Comparison of ENCODE assay signal across 27 cellular contexts in genomic region chr3:8984081-8984480, GRCh38. TPM values are rescaled to one million over a fixed set of nuclear protein-coding genes. Genes with fewer than 3 reads are reported as not detected.
DNase-seq lines count a peak whose midpoint lies in the region; ATAC-seq, FAIRE-seq and TF ChIP-seq lines count a peak whose summit lies in the region.
"Had no signal": no experiment of that assay in that cellular context is flagged by ENCODE, and none has a peak within 500 bp of the region (broad histone marks: within the 10 kb centered on the region; RNA-seq: fewer than 3 reads in every experiment).

No MANE protein-coding gene starts in this region.

- H3K4me1 ChIP-seq in HepG2 (ENCODE audit: insufficient read depth, low read length): peaks cover 47% of the 10 kb centered on the region
- H3K4me1 ChIP-seq in right lobe of liver: peaks cover 0 to 21% (median 0%) of the 10 kb centered on the region in 4 donors
- H3K4me1 ChIP-seq in vagina: no peaks in the 10 kb centered on the region
- H3K4me1 ChIP-seq: BE2C, HAP-1 had no signal

- H3K79me2 ChIP-seq in HepG2 (ENCODE audit: insufficient read depth, low read length): no peaks in the 10 kb centered on the region

- no peak overlapping the region for H3K4me3 Mint-ChIP-seq in dendritic cell treated with granulocyte-macrophage colony-stimulating factor and Interleukin-4, amounts not matched to agents 40 ng/mL and 50 ng/mL, for 4 days
- H3K4me3 Mint-ChIP-seq in progenitor cell of endocrine pancreas (ENCODE audit: low read depth): no peak overlapping the region
- H3K4me3 Mint-ChIP-seq in activated CD4-positive, alpha-beta T cell treated with anti-CD3 and anti-CD28 coated beads, Interleukin-2, amount 10 ng/mL, durations not matched to agents 24 days and 14 days: no peak overlapping the region
- H3K4me3 Mint-ChIP-seq: CD14-positive monocyte; CD4-positive, alpha-beta T cell; CD8-positive, alpha-beta memory T cell; HFFc6 had no signal

- no peak for FAIRE-seq in HepG2 (lab: Jason Lieb, UNC)
- FAIRE-seq: A204.1, D721Med, GM12878, GM19239, H54 had no signal

- peak overlapping the region; percentile 7 for H3K27ac Mint-ChIP-seq in dendritic cell treated with granulocyte-macrophage colony-stimulating factor and Interleukin-4, amounts not matched to agents 40 ng/mL and 50 ng/mL, for 4 days
- peak overlapping the region; percentile 78 for H3K27ac Mint-ChIP-seq in progenitor cell of endocrine pancreas
- no peak overlapping the region for H3K27ac Mint-ChIP-seq in activated CD4-positive, alpha-beta T cell treated with anti-CD3 and anti-CD28 coated beads, Interleukin-2, amount 10 ng/mL, durations not matched to agents 24 days and 14 days
- H3K27ac Mint-ChIP-seq: CD4-positive, alpha-beta T cell; HFFc6 had no signal

- TF ChIP-seq EP300 in HepG2 (IDR thresholded peaks at IDR 0.05; ENCODE audit: low read depth in 2 of 2, low read length in 2 of 2): no peak
- no peak for TF ChIP-seq EP300 in HepG2 (CRISPR knock-in tag; IDR thresholded peaks at IDR 0.05; ENCODE audit: borderline replicate concordance)

- no peak overlapping the region for H3K4me2 ChIP-seq in HepG2 (ENCODE audit: low read depth, low read length)

- peaks cover 35% of the 10 kb centered on the region for H3K4me1 Mint-ChIP-seq in dendritic cell treated with granulocyte-macrophage colony-stimulating factor and Interleukin-4, amounts not matched to agents 40 ng/mL and 50 ng/mL, for 4 days (ENCODE audit: low read depth)
- H3K4me1 Mint-ChIP-seq in progenitor cell of endocrine pancreas (ENCODE audit: low read depth): peaks cover 10% of the 10 kb centered on the region
- H3K4me1 Mint-ChIP-seq in activated CD4-positive, alpha-beta T cell treated with anti-CD3 and anti-CD28 coated beads, Interleukin-2, amount 10 ng/mL, durations not matched to agents 24 days and 14 days: peaks cover 6% of the 10 kb centered on the region

- peaks cover 6% of the 10 kb centered on the region for H3K9me3 Mint-ChIP-seq in dendritic cell treated with granulocyte-macrophage colony-stimulating factor and Interleukin-4, amounts not matched to agents 40 ng/mL and 50 ng/mL, for 4 days
- no peaks in the 10 kb centered on the region for H3K9me3 Mint-ChIP-seq in progenitor cell of endocrine pancreas (ENCODE audit: low read depth)
- H3K9me3 Mint-ChIP-seq in activated CD4-positive, alpha-beta T cell treated with anti-CD3 and anti-CD28 coated beads, Interleukin-2, amount 10 ng/mL, durations not matched to agents 24 days and 14 days: no peaks in the 10 kb centered on the region
- H3K9me3 Mint-ChIP-seq: CD4-positive, alpha-beta T cell had no signal

- TF ChIP-seq CTCF in HepG2 (CRISPR knock-in tag; IDR thresholded peaks at IDR 0.05) (no peak), right lobe of liver (IDR thresholded peaks at IDR 0.05) (no peak), progenitor cell of endocrine pancreas (IDR thresholded peaks at IDR 0.05; ENCODE audit: unreplicated experiment) (no peak), vagina (IDR thresholded peaks at IDR 0.05) (no peak)

- POLR2A ChIA-PET in HepG2 (lab: Yijun Ruan, JAX): no interaction called here

- in situ Hi-C loops in HepG2 (cut with HindIII; ENCODE audit: extremely low pct_ligation_motif_present, low pct_unique_long_range_greater_than_20kb): no loop called here

- intact Hi-C loops in HepG2 (cut with micrococcal nuclease; ENCODE audit: unreplicated experiment): no loop called here
- intact Hi-C loops in right lobe of liver (cut with DNase I): no loop called here
- intact Hi-C loops in dendritic cell treated with granulocyte-macrophage colony-stimulating factor and Interleukin-4, amounts not matched to agents 40 ng/mL and 50 ng/mL, for 4 days (cut with micrococcal nuclease): no loop called here
- intact Hi-C loops in vagina (cut with DNase I): no loop called here
- intact Hi-C loops in activated CD4-positive, alpha-beta T cell treated with anti-CD3 and anti-CD28 coated beads, Interleukin-2, amount 10 ng/mL, durations not matched to agents 24 days and 14 days (cut with micrococcal nuclease): no loop called here

- DNase-seq in HepG2 (ENCODE audit: low spot score) (no peak), right lobe of liver (no peak), progenitor cell of endocrine pancreas (ENCODE audit: low spot score, unreplicated experiment) (no peak), vagina (ENCODE audit: extremely low spot score in 2 of 2) (peak; percentile 49 to 54), NCI-H1417 treated with DMSO at 0.1 percent for 48 hours (lab: John Stamatoyannopoulos, UW) (no peak)
- no peak for DNase-seq in activated CD4-positive, alpha-beta T cell treated with anti-CD3 and anti-CD28 coated beads, Interleukin-2, amount 10 ng/mL, durations not matched to agents 24 days and 14 days
- DNase-seq: AML-193; BE2C; CD4-positive, alpha-beta T cell; CD8-positive, alpha-beta memory T cell; DMS 273 treated with DMSO at 0.1 percent for 48 hours; DMS79; EL; GDM1; GOT3; HFFc6 had no signal

- H4K20me1 ChIP-seq in HepG2 (ENCODE audit: insufficient read depth, low read length): no peaks in the 10 kb centered on the region
- H4K20me1 ChIP-seq: BLaER1 treated with 17β-estradiol and CSF1 and Interleukin-3, amounts not matched to agents 10 nM and 100 nM had no signal

- TF ChIP-seq POLR2A in HepG2 (IDR thresholded peaks at IDR 0.05; ENCODE audit: insufficient read depth in 1 of 2, low read depth in 2 of 2, low read length in 2 of 2) (no peak), right lobe of liver (IDR thresholded peaks at IDR 0.05) (no peak), vagina (IDR thresholded peaks at IDR 0.05) (no peak)

- ATAC-seq in HepG2 (no peak), right lobe of liver (no peak), GM21360 (IDR thresholded peaks at IDR 0.05; ENCODE audit: unreplicated experiment) (no peak)
- ATAC-seq: GM12878 had no signal

- peaks cover 8% of the 10 kb centered on the region for H3K27me3 Mint-ChIP-seq in dendritic cell treated with granulocyte-macrophage colony-stimulating factor and Interleukin-4, amounts not matched to agents 40 ng/mL and 50 ng/mL, for 4 days
- H3K27me3 Mint-ChIP-seq in progenitor cell of endocrine pancreas: peaks cover 16% of the 10 kb centered on the region
- peaks cover 12% of the 10 kb centered on the region for H3K27me3 Mint-ChIP-seq in activated CD4-positive, alpha-beta T cell treated with anti-CD3 and anti-CD28 coated beads, Interleukin-2, amount 10 ng/mL, durations not matched to agents 24 days and 14 days

- CTCF ChIA-PET in HepG2 (lab: Yijun Ruan, JAX; ENCODE audit: low intra/inter-chr PET ratio, low total read pairs): no interaction called here

- WGBS in HepG2 (ENCODE audit: low lambda C conversion rate): 64% methylated on average over 6 of the region's 6 CpGs
- WGBS in right lobe of liver (ENCODE audit: insufficient coverage, low coverage, low lambda C conversion rate, missing lambda C conversion rate): 87% methylated on average over 6 of the region's 6 CpGs

- no peaks in the 10 kb centered on the region for H3K36me3 Mint-ChIP-seq in dendritic cell treated with granulocyte-macrophage colony-stimulating factor and Interleukin-4, amounts not matched to agents 40 ng/mL and 50 ng/mL, for 4 days (ENCODE audit: low read depth)
- no peaks in the 10 kb centered on the region for H3K36me3 Mint-ChIP-seq in progenitor cell of endocrine pancreas (ENCODE audit: insufficient read depth)
- no peaks in the 10 kb centered on the region for H3K36me3 Mint-ChIP-seq in activated CD4-positive, alpha-beta T cell treated with anti-CD3 and anti-CD28 coated beads, Interleukin-2, amount 10 ng/mL, durations not matched to agents 24 days and 14 days (ENCODE audit: low read depth)
- H3K36me3 Mint-ChIP-seq: CD14-positive monocyte had no signal

- H3K9me3 ChIP-seq in HepG2 (ENCODE audit: low read length): peaks cover 9% of the 10 kb centered on the region
- no peaks in the 10 kb centered on the region for H3K9me3 ChIP-seq in right lobe of liver
- no peaks in the 10 kb centered on the region for H3K9me3 ChIP-seq in vagina
- H3K9me3 ChIP-seq: BE2C, HAP-1 had no signal

- no TSS peak for BruUV-seq in HepG2 (replicated peaks; lab: Mats Ljungman, UMichigan)

- H3K36me3 ChIP-seq in HepG2 (replicated peaks in 1 of 2; ENCODE audit: control insufficient read depth in 1 of 2, insufficient read depth in 2 of 2, low read length in 2 of 2) (no peaks in the 10 kb centered on the region), right lobe of liver (no peaks in the 10 kb centered on the region), vagina (no peaks in the 10 kb centered on the region)
- H3K36me3 ChIP-seq: BE2C, HAP-1 had no signal

- TF ChIP-seq RAD21 in HepG2 (CRISPR knock-in tag; IDR thresholded peaks at IDR 0.05): no peak

- H3K27ac ChIP-seq in HepG2 (ENCODE audit: extremely low read length, insufficient read depth, low read length) (no peak overlapping the region), right lobe of liver (no peak overlapping the region), vagina (no peak overlapping the region)
- H3K27ac ChIP-seq: 22Rv1 had no signal

- H3K4me3 ChIP-seq in HepG2 (replicated peaks in 1 of 3; ENCODE audit: insufficient read depth in 1 of 3, low read depth in 2 of 3, low read length in 3 of 3) (no peak overlapping the region), right lobe of liver (no peak overlapping the region), vagina (no peak overlapping the region)
- H3K4me3 ChIP-seq: BLaER1 treated with 17β-estradiol and CSF1 and Interleukin-3, amounts not matched to agents 10 nM and 100 nM; GM12878; HAP-1 had no signal

- H2AFZ ChIP-seq in HepG2 (ENCODE audit: low read length): no peak overlapping the region

- H3K9ac ChIP-seq in HepG2 (ENCODE audit: insufficient read depth, low read depth, low read length): no peak overlapping the region
- H3K9ac ChIP-seq: BLaER1 treated with 17β-estradiol and CSF1 and Interleukin-3, amounts not matched to agents 10 nM and 100 nM had no signal

- peaks cover 0 to 6% of the 10 kb centered on the region in 2 experiments; a peak in 1 of 5 replicates for H3K27me3 ChIP-seq in HepG2 (ENCODE audit: control insufficient read depth in 1 of 2, insufficient read depth in 2 of 2, low read length in 2 of 2)
- no peaks in the 10 kb centered on the region for H3K27me3 ChIP-seq in right lobe of liver
- no peaks in the 10 kb centered on the region for H3K27me3 ChIP-seq in vagina
- H3K27me3 ChIP-seq: BE2C; BLaER1 treated with 17β-estradiol and CSF1 and Interleukin-3, amounts not matched to agents 10 nM and 100 nM had no signal

RNA-seq across cellular contexts. Expression of gene RAD18, which starts 20.8 kb away (rescaled TPM):
- total RNA-seq in HepG2 (2016; rRNA removed; fragmentation: Illumina TruSeq; extraction: Trizol): 20.7 and 26.5 TPM in 2 replicates
- 18.0 and 20.8 TPM in 2 replicates for total RNA-seq in HepG2 (2016; cell fraction: cytosol; rRNA removed; fragmentation: Illumina TruSeq; extraction: Trizol; ENCODE audit: low read depth)
- total RNA-seq in HepG2 (2016; cell fraction: insoluble cytoplasmic fraction; rRNA removed; fragmentation: Illumina TruSeq; extraction: Trizol): 18.8 and 31.8 TPM in 2 replicates
- total RNA-seq in HepG2 (2016; cell fraction: membrane; rRNA removed; fragmentation: Illumina TruSeq; extraction: Trizol): 10.2 and 13.1 TPM in 2 replicates
- total RNA-seq in HepG2 (2016; cell fraction: nucleus; rRNA removed; fragmentation: Illumina TruSeq; extraction: Trizol): 40.2 and 44.1 TPM in 2 replicates
- 3.0 and 5.9 TPM in 2 replicates for polyA plus RNA-seq in HepG2 (2011; rRNA removed)
- polyA plus RNA-seq in HepG2 (2011; cell fraction: cytosol; rRNA removed): 2.4 and 3.3 TPM in 2 replicates
- polyA plus RNA-seq in HepG2 (2011; cell fraction: nucleus; rRNA removed): 6.9 and 7.4 TPM in 2 replicates
- 2.4 and 5.5 TPM in 2 replicates for polyA plus RNA-seq in HepG2 (2012)
- 1.1 and 1.3 TPM in 2 replicates for polyA plus RNA-seq in HepG2 (2016; cell fraction: cytosol; fragmentation: Illumina TruSeq; extraction: Trizol; ENCODE audit: low read depth)
- 18.1 and 20.3 TPM in 2 replicates for polyA plus RNA-seq in HepG2 (2016; cell fraction: insoluble cytoplasmic fraction; fragmentation: Illumina TruSeq; extraction: Trizol; ENCODE audit: low read depth)
- polyA plus RNA-seq in HepG2 (2016; cell fraction: membrane; fragmentation: Illumina TruSeq; extraction: Trizol; ENCODE audit: low read depth): 2.3 and 3.2 TPM in 2 replicates
- polyA plus RNA-seq in HepG2 (2016; cell fraction: nucleus; fragmentation: Illumina TruSeq; extraction: Trizol; ENCODE audit: insufficient read depth, low read depth): 17.9 and 19.5 TPM in 2 replicates
- 4.5 and 16.4 TPM in 2 replicates for polyA minus RNA-seq in HepG2 (2011; rRNA and poly(A)+ RNA removed; ENCODE audit: low replicate concordance)
- 4.0 and 5.3 TPM in 2 replicates for polyA minus RNA-seq in HepG2 (2011; cell fraction: cytosol; rRNA and poly(A)+ RNA removed)
- 18.5 and 34.0 TPM in 2 replicates for polyA minus RNA-seq in HepG2 (2011; cell fraction: nucleus; rRNA and poly(A)+ RNA removed)
- total RNA-seq in right lobe of liver: 1 to 10 TPM; 1.9 to 5.1 (median 4.3) TPM
- 14.3 and 14.4 TPM in 2 replicates for total RNA-seq in progenitor cell of endocrine pancreas
- 35.4 TPM for total RNA-seq in vagina
- total RNA-seq in activated CD4-positive, alpha-beta T cell treated with anti-CD3 and anti-CD28 coated beads, Interleukin-2, amount 10 ng/mL, durations not matched to agents 24 days and 14 days: 52.8 and 55.1 TPM in 2 replicates

Comparison
In these comparisons a context has a peak if more than half of its experiments do, and no peak if none do; other contexts are left out.
1. DNase-seq: peak in vagina (2 of 2); none in HepG2 (single experiment), right lobe of liver (0 of 3), progenitor cell of endocrine pancreas (single experiment), activated CD4-positive, alpha-beta T cell treated with anti-CD3 and anti-CD28 coated beads, Interleukin-2, amount 10 ng/mL, durations not matched to agents 24 days and 14 days (single experiment) and NCI-H1417 treated with DMSO at 0.1 percent for 48 hours (single experiment).